Comparison of ENCODE assay signal across 23 cellular contexts in the genomic region with DNA sequence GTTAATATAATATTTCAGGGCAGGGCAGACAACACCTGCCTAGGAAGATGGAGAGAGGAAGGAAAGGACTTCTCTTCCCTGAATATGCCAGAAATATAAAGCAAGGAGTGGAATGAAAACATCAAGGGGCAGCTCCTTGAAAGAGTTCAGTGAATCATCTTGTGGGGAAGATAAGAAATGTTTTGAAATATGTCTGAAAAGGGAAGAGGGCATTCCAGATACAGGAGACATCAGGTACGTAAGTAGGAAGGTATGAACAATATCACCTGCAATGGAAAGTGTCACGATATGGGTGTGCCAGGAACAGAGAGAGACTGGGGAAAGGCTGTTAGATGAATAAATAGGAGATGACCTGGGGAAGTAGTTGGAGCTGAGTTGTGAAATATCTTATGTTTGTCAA.
DNase-seq lines count a peak whose midpoint lies in the region; ATAC-seq and TF ChIP-seq lines count a peak whose summit lies in the region.
"Had no signal": no experiment of that assay in that cellular context is flagged by ENCODE, and none has a peak within 500 bp of the region (broad histone marks: within the 10 kb centered on the region; RNA-seq: fewer than 3 reads in every experiment).

No MANE protein-coding gene starts in this region.

- peaks cover 64% of the 10 kb centered on the region for H3K4me1 Mint-ChIP-seq in Caco-2 (ENCODE audit: low read depth, unreplicated experiment)
- H3K4me1 Mint-ChIP-seq: B cell, CD14-positive monocyte had no signal

- BruUV-seq in Caco-2 (replicated peaks; lab: Mats Ljungman, UMichigan): no TSS peak

- no peaks in the 10 kb centered on the region for H3K9me3 Mint-ChIP-seq in Caco-2 (ENCODE audit: unreplicated experiment)
- H3K9me3 Mint-ChIP-seq: H9 had no signal

- H3K79me2 ChIP-seq in hepatocyte: no peaks in the 10 kb centered on the region

- ATAC-seq in omental fat pad (ENCODE audit: low FRiP score): peak; percentile 51
- no peak for ATAC-seq in activated CD4-positive, CD25-positive, alpha-beta regulatory T cell treated with anti-CD3 and anti-CD28 coated beads, Interleukin-2, amount 50 U/mL, for 24 hours
- ATAC-seq in HG02870 (IDR thresholded peaks at IDR 0.05; ENCODE audit: unreplicated experiment): no peak

- no peaks in the 10 kb centered on the region for H3K27me3 Mint-ChIP-seq in Caco-2 (ENCODE audit: insufficient read depth, unreplicated experiment)
- H3K27me3 Mint-ChIP-seq: B cell had no signal

- intact Hi-C loops in Caco-2 (cut with micrococcal nuclease; ENCODE audit: unreplicated experiment): no loop called here

- POLR2A ChIA-PET in Caco-2 (lab: Charles Lee): interaction anchor here (1.7 kb wide), 1 partner anchor 9 kb away, joined by 6 read pairs; no protein-coding TSS in a partner anchor

- H3K4me1 ChIP-seq in Caco-2: peaks cover 82% of the 10 kb centered on the region
- peaks cover 60% of the 10 kb centered on the region for H3K4me1 ChIP-seq in hepatocyte (ENCODE audit: insufficient read depth)

- DNase-seq in Caco-2: peak in 1 of 2 experiments; percentile 32
- DNase-seq in NCI-H69 (lab: John Stamatoyannopoulos, UW): peak; percentile 54
- DNase-seq in hepatocyte (ENCODE audit: low spot score): peak; percentile 50
- DNase-seq in omental fat pad (ENCODE audit: low spot score): no peak
- DNase-seq in DMS79 (lab: John Stamatoyannopoulos, UW): no peak
- no peak for DNase-seq in NCI-H2029 (lab: John Stamatoyannopoulos, UW)
- DNase-seq: DMS 273 treated with DMSO at 0.1 percent for 48 hours, DND-41, GM23248, H9, HFFc6, KBM-7, NCI-H1105, NCI-H2081, NCI-H2171 treated with DMSO at 0.1 percent for 48 hours, NCI-H446, NCI-H526, SHP77 treated with DMSO at 0.1 percent for 48 hours, SK-N-SH had no signal

- no peaks in the 10 kb centered on the region for H3K9me3 ChIP-seq in Caco-2
- H3K9me3 ChIP-seq in hepatocyte (ENCODE audit: low read depth): no peaks in the 10 kb centered on the region
- H3K9me3 ChIP-seq: SK-N-SH had no signal

- no peaks in the 10 kb centered on the region for H3K9me2 ChIP-seq in hepatocyte (replicated peaks; ENCODE audit: insufficient read depth)
- H3K9me2 ChIP-seq: SK-N-SH had no signal

- WGBS in hepatocyte (ENCODE audit: low lambda C conversion rate, missing lambda C conversion rate): 53% methylated on average over 2 of the region's 2 CpGs

- H2AFZ ChIP-seq in hepatocyte: no peak overlapping the region
- H2AFZ ChIP-seq: GM23248 had no signal

- H3K36me3 ChIP-seq in Caco-2 (ENCODE audit: control insufficient read depth, insufficient read depth, low read length) (no peaks in the 10 kb centered on the region; the same call in 1 of the 2 replicates), hepatocyte (replicated peaks; ENCODE audit: insufficient read depth, low read depth) (no peaks in the 10 kb centered on the region)

- no peak overlapping the region for H3K4me3 ChIP-seq in Caco-2 (ENCODE audit: low read depth, low read length)
- H3K4me3 ChIP-seq in hepatocyte: no peak overlapping the region
- H3K4me3 ChIP-seq: GM23248 had no signal

- H3K27me3 ChIP-seq in Caco-2 (replicated peaks; ENCODE audit: control insufficient read depth, insufficient read depth, low read length) (no peaks in the 10 kb centered on the region), hepatocyte (no peaks in the 10 kb centered on the region)

- TF ChIP-seq CTCF in Caco-2 (IDR thresholded peaks at IDR 0.05; ENCODE audit: insufficient read depth in 1 of 2, low read depth in 1 of 2, low read length in 1 of 2, severe bottlenecking in 1 of 2, unreplicated experiment in 1 of 2) (no peak), hepatocyte (IDR thresholded peaks at IDR 0.05; ENCODE audit: poor library complexity) (no peak), omental fat pad (IDR thresholded peaks at IDR 0.05) (no peak)

- peak overlapping the region; percentile 34 for H3K4me3 Mint-ChIP-seq in Caco-2 (ENCODE audit: unreplicated experiment)
- H3K4me3 Mint-ChIP-seq: B cell, CD14-positive monocyte, H9, HFFc6 had no signal

- H3K4me2 ChIP-seq in hepatocyte: no peak overlapping the region
- H3K4me2 ChIP-seq: SK-N-SH had no signal

- CTCF ChIA-PET in Caco-2 (lab: Charles Lee): interaction anchor here (0.6 to 1.1 kb wide), 2 partner anchors 9 to 1452 kb away, joined by 3 to 7 read pairs; no protein-coding TSS in a partner anchor

- H3K27ac ChIP-seq in hepatocyte: peak overlapping the region; percentile 75
- H3K27ac ChIP-seq: GM23248 had no signal

- H3K36me3 Mint-ChIP-seq in Caco-2 (ENCODE audit: insufficient read depth, unreplicated experiment): peaks cover 26% of the 10 kb centered on the region
- H3K36me3 Mint-ChIP-seq: CD14-positive monocyte had no signal

- peak overlapping the region; percentile 83 for H3K27ac Mint-ChIP-seq in Caco-2 (ENCODE audit: unreplicated experiment)
- H3K27ac Mint-ChIP-seq: B cell, CD14-positive monocyte, H9, HFFc6 had no signal

- H4K20me1 ChIP-seq in hepatocyte (ENCODE audit: insufficient read depth, poor library complexity, severe bottlenecking): no peaks in the 10 kb centered on the region

Comparison
In these comparisons a context has a peak if more than half of its experiments do, and no peak if none do; other contexts are left out.
1. DNase-seq: peak in NCI-H69 (single experiment) and hepatocyte (single experiment); none in omental fat pad (single experiment), DMS79 (single experiment) and NCI-H2029 (single experiment).